13 cellular contexts compared by ENCODE assay signal in genomic region chr7:140018125-140019043, GRCh38. TPM values are rescaled to one million over a fixed set of nuclear protein-coding genes. Genes with fewer than 3 reads are reported as not detected.
DNase-seq lines count a peak whose midpoint lies in the region; ATAC-seq lines count a peak whose summit lies in the region.
"Had no signal": no experiment of that assay in that cellular context is flagged by ENCODE, and none has a peak within 500 bp of the region (broad histone marks: within the 10 kb centered on the region; RNA-seq: fewer than 3 reads in every experiment).

No MANE protein-coding gene starts in this region.

- H3K18ac ChIP-seq in neuronal stem cell (ENCODE audit: low read length): no peak overlapping the region

- no peak overlapping the region for H3K14ac ChIP-seq in neuronal stem cell (ENCODE audit: low read length)

- H2BK5ac ChIP-seq in neuronal stem cell (ENCODE audit: low read length): no peak overlapping the region

- H3K4me3 ChIP-seq in neuronal stem cell (ENCODE audit: low read length in 2 of 2): peak overlapping the region in 1 of 2 donors; percentile 19
- H3K4me3 ChIP-seq: BLaER1 treated with 17β-estradiol and CSF1 and Interleukin-3, amounts not matched to agents 10 nM and 100 nM; GM23248 had no signal

- H4K91ac ChIP-seq in neuronal stem cell (ENCODE audit: low read depth, low read length, poor library complexity): no peak overlapping the region

- H3K23ac ChIP-seq in neuronal stem cell (ENCODE audit: low read depth, low read length, poor library complexity): peak overlapping the region; percentile 22

- no peak overlapping the region for H2BK15ac ChIP-seq in neuronal stem cell (ENCODE audit: low read length)

- no peak overlapping the region for H2BK12ac ChIP-seq in neuronal stem cell (ENCODE audit: low read length)

- H3K4me3 Mint-ChIP-seq in IgD-negative memory B cell (no peak overlapping the region), immature natural killer cell (no peak overlapping the region)
- H3K4me3 Mint-ChIP-seq: CD4-positive, CD25-positive, alpha-beta regulatory T cell had no signal

- H3K9me3 Mint-ChIP-seq in IgD-negative memory B cell (no peaks in the 10 kb centered on the region), immature natural killer cell (no peaks in the 10 kb centered on the region)
- H3K9me3 Mint-ChIP-seq: CD4-positive, CD25-positive, alpha-beta regulatory T cell had no signal

- no peak overlapping the region for H3K4me2 ChIP-seq in neuronal stem cell (ENCODE audit: insufficient read depth, low read length, poor library complexity, severe bottlenecking)
- H3K4me2 ChIP-seq: BLaER1 treated with 17β-estradiol and CSF1 and Interleukin-3, amounts not matched to agents 10 nM and 100 nM had no signal

- no peak overlapping the region for H4K8ac ChIP-seq in neuronal stem cell (ENCODE audit: low read depth, low read length)

- no peak overlapping the region for H2AFZ ChIP-seq in neuronal stem cell (ENCODE audit: low read length)

- H2BK120ac ChIP-seq in neuronal stem cell (ENCODE audit: low read depth, low read length): no peak overlapping the region

- peaks cover 0 to 2% (median 0%) of the 10 kb centered on the region in 3 donors for H3K4me1 Mint-ChIP-seq in IgD-negative memory B cell
- no peaks in the 10 kb centered on the region for H3K4me1 Mint-ChIP-seq in immature natural killer cell

- H3K36me3 Mint-ChIP-seq in IgD-negative memory B cell (peaks cover 5% of the 10 kb centered on the region), immature natural killer cell (peaks cover 5 to 20% (median 6%) of the 10 kb centered on the region in 3 donors)

- H3K27ac Mint-ChIP-seq in IgD-negative memory B cell (peak overlapping the region in 2 of 3 donors; percentile 28 to 57), immature natural killer cell (peak overlapping the region in 5 of 6 donors; percentile 27 to 89 (median 32))

- no CpG with 5 or more reads among the region's 9 CpGs for WGBS in neuronal stem cell (ENCODE audit: extremely low coverage in 2 of 2, insufficient read length in 2 of 2, insufficient replicate concordance in 1 of 2), 2 donors

- peak; percentile 43 for DNase-seq in activated effector memory CD4-positive, alpha-beta T cell treated with anti-CD3 and anti-CD28 coated beads, Interleukin-2, amount 50 U/mL, for 16 hours
- DNase-seq in activated effector memory CD4-positive, alpha-beta T cell treated with Interleukin-2 at 50 U/mL for 16 hours: no peak
- DNase-seq in immature natural killer cell: no peak
- DNase-seq in neuronal stem cell (ENCODE audit: low spot score): no peak
- DNase-seq in NK-92 treated with Interleukin-12 subunit alpha and Interleukin-12 subunit beta, amount 100 ng/mL, for 24 hours (lab: John Stamatoyannopoulos, UW): no peak
- DNase-seq: 8988T; CD4-positive, CD25-positive, alpha-beta regulatory T cell; GM23248 had no signal

- no peaks in the 10 kb centered on the region for H3K36me3 ChIP-seq in neuronal stem cell (replicated peaks in 1 of 2; ENCODE audit: control insufficient read depth in 2 of 2, insufficient read depth in 2 of 2, low read length in 2 of 2)

- ATAC-seq in HG02759 (IDR thresholded peaks at IDR 0.05; ENCODE audit: unreplicated experiment): no peak
- no peak for ATAC-seq in HG02885 (IDR thresholded peaks at IDR 0.05; ENCODE audit: poor library complexity, unreplicated experiment)
- ATAC-seq: HCT116 had no signal

- H3K9ac ChIP-seq in neuronal stem cell (ENCODE audit: low read depth, low read length, poor library complexity): no peak overlapping the region
- H3K9ac ChIP-seq: BLaER1 treated with 17β-estradiol and CSF1 and Interleukin-3, amounts not matched to agents 10 nM and 100 nM; GM23248 had no signal

- H3K4ac ChIP-seq in neuronal stem cell (ENCODE audit: low read length): no peak overlapping the region

- peak overlapping the region; percentile 27 for H2AK5ac ChIP-seq in neuronal stem cell (ENCODE audit: low read depth, low read length)

- peaks cover 0 to 22% (median 0%) of the 10 kb centered on the region in 3 experiments for H3K27me3 ChIP-seq in neuronal stem cell (ENCODE audit: control insufficient read depth in 3 of 3, insufficient read depth in 3 of 3, low read depth in 1 of 3, low read length in 3 of 3)
- H3K27me3 ChIP-seq: BLaER1 treated with 17β-estradiol and CSF1 and Interleukin-3, amounts not matched to agents 10 nM and 100 nM had no signal

- H3K79me1 ChIP-seq in neuronal stem cell (ENCODE audit: low read depth, low read length): no peaks in the 10 kb centered on the region

- no peaks in the 10 kb centered on the region for H3K9me3 ChIP-seq in neuronal stem cell (replicated peaks in 1 of 2; ENCODE audit: control insufficient read depth in 2 of 2, insufficient read depth in 1 of 2, low read depth in 1 of 2, low read length in 2 of 2)
- H3K9me3 ChIP-seq: BLaER1 treated with 17β-estradiol and CSF1 and Interleukin-3, amounts not matched to agents 10 nM and 100 nM had no signal

- H3K27me3 Mint-ChIP-seq in IgD-negative memory B cell (peaks cover 1% of the 10 kb centered on the region), immature natural killer cell (ENCODE audit: low read depth in 3 of 3) (no peaks in the 10 kb centered on the region)
- H3K27me3 Mint-ChIP-seq: CD4-positive, CD25-positive, alpha-beta regulatory T cell had no signal

- H3K27ac ChIP-seq in neuronal stem cell (replicated peaks; ENCODE audit: low read length): no peak overlapping the region
- H3K27ac ChIP-seq: BLaER1 treated with 17β-estradiol and CSF1 and Interleukin-3, amounts not matched to agents 10 nM and 100 nM; GM23248 had no signal

- peaks cover 0 to 2% of the 10 kb centered on the region in 2 donors for H3K4me1 ChIP-seq in neuronal stem cell (ENCODE audit: control insufficient read depth in 2 of 2, insufficient read depth in 1 of 2, low read depth in 1 of 2, low read length in 2 of 2)
- H3K4me1 ChIP-seq: BLaER1 treated with 17β-estradiol and CSF1 and Interleukin-3, amounts not matched to agents 10 nM and 100 nM had no signal

RNA-seq across cellular contexts. Expression of gene PARP12, which starts 44.4 kb away (rescaled TPM):
- polyA plus RNA-seq in IgD-negative memory B cell: 30.8 TPM
- polyA plus RNA-seq in immature natural killer cell: 10 to 100 TPM; 23.3 to 26.8 (median 24.3) TPM
- 0.32 TPM for polyA plus RNA-seq in neuronal stem cell (2013, experiment 1 of 2)
- polyA plus RNA-seq in neuronal stem cell (2013, experiment 2 of 2): 0.43 TPM
